Comparison of ENCODE assay signal across 28 cellular contexts in genomic region chr21:28804089-28804670, GRCh38.
DNase-seq lines count a peak whose midpoint lies in the region; ATAC-seq and TF ChIP-seq lines count a peak whose summit lies in the region.
"Had no signal": no experiment of that assay in that cellular context is flagged by ENCODE, and none has a peak within 500 bp of the region (broad histone marks: within the 10 kb centered on the region; RNA-seq: fewer than 3 reads in every experiment).

No MANE protein-coding gene starts in this region.

- TF ChIP-seq CTCF in esophagus squamous epithelium (IDR thresholded peaks at IDR 0.05) (no peak), upper lobe of right lung (IDR thresholded peaks at IDR 0.05) (no peak), GM10266 (IDR thresholded peaks at IDR 0.05; ENCODE audit: control insufficient read depth, insufficient read depth, low read depth, missing control alignments) (no peak), endodermal cell (conservative IDR thresholded peaks at IDR 0.05) (no peak)

- H3K27ac Mint-ChIP-seq in endodermal cell: no peak overlapping the region
- H3K27ac Mint-ChIP-seq: activated CD4-positive, alpha-beta T cell treated with anti-CD3 and anti-CD28 coated beads for 36 hours; activated CD8-positive, alpha-beta T cell treated with anti-CD3 and anti-CD28 coated beads, Interleukin-2, amount 10 ng/mL, durations not matched to agents 7 days and 5 days; activated naive CD4-positive, alpha-beta T cell treated with anti-CD3 and anti-CD28 coated beads for 36 hours; brain; stimulated activated memory B cell treated with anti-CD40 and anti-IgM and Interleukin-4, amounts not matched to agents 10 μg/mL and 1 μg/mL and 100 μg/mL, for 72 hours had no signal

- WGBS in esophagus squamous epithelium, 2 donors: 69 to 98% methylated on average over 3 of the region's 3 CpGs
- WGBS in endodermal cell (ENCODE audit: insufficient coverage in 1 of 2, insufficient read length in 1 of 2), 2 experiments: 100% methylated on average over 3 of the region's 3 CpGs; no CpG with 5 or more reads in 1 of the 2 experiments

- DNase-seq in esophagus squamous epithelium (lab: John Stamatoyannopoulos, UW): no peak
- DNase-seq in upper lobe of right lung: no peak
- DNase-seq in SW480 (ENCODE audit: low spot score): no peak
- DNase-seq in GM10266 (ENCODE audit: extremely low spot score): no peak
- no peak for DNase-seq in endodermal cell
- DNase-seq: activated CD4-positive, alpha-beta T cell treated with anti-CD3 and anti-CD28 coated beads for 36 hours; activated CD8-positive, alpha-beta T cell treated with anti-CD3 and anti-CD28 coated beads, Interleukin-2, amount 10 ng/mL, durations not matched to agents 7 days and 5 days; activated naive CD4-positive, alpha-beta T cell treated with anti-CD3 and anti-CD28 coated beads for 36 hours; adrenal gland; DMS 273 treated with DMSO at 0.1 percent for 48 hours; NCI-H1417; NCI-H2029 treated with DMSO at 0.1 percent for 48 hours; NCI-H524; PC-3; SHP77; substantia nigra; SW 1271; T-helper 9 cell had no signal

- ATAC-seq in SK-N-SH treated with all-trans-retinoic acid at 6 μM for 48 hours (no peak), upper lobe of right lung (no peak)
- ATAC-seq: activated CD4-positive, alpha-beta T cell treated with anti-CD3 and anti-CD28 coated beads for 36 hours; activated CD8-positive, alpha-beta T cell treated with anti-CD3 and anti-CD28 coated beads, Interleukin-2, amount 10 ng/mL, durations not matched to agents 7 days and 5 days; natural killer cell treated with Interleukin-12 subunit alpha and Interleukin-12 subunit beta and Interleukin-15 and Interleukin-18, amount 100 ng/mL, for 72 hours; PC-3; stimulated activated memory B cell treated with anti-CD40 and anti-IgM and Interleukin-4, amounts not matched to agents 10 μg/mL and 1 μg/mL and 100 μg/mL, for 72 hours had no signal

- no peaks in the 10 kb centered on the region for H3K27me3 ChIP-seq in esophagus squamous epithelium
- no peaks in the 10 kb centered on the region for H3K27me3 ChIP-seq in muscle layer of duodenum (ENCODE audit: low read depth, low read length)
- no peaks in the 10 kb centered on the region for H3K27me3 ChIP-seq in upper lobe of right lung
- no peaks in the 10 kb centered on the region for H3K27me3 ChIP-seq in endodermal cell (ENCODE audit: control insufficient read depth, insufficient read depth, low read length, poor library complexity, severe bottlenecking)
- H3K27me3 ChIP-seq: adrenal gland, BLaER1 had no signal

- no peak overlapping the region for H3K4me3 Mint-ChIP-seq in endodermal cell
- H3K4me3 Mint-ChIP-seq: activated CD4-positive, alpha-beta T cell treated with anti-CD3 and anti-CD28 coated beads for 36 hours; activated CD8-positive, alpha-beta T cell treated with anti-CD3 and anti-CD28 coated beads, Interleukin-2, amount 10 ng/mL, durations not matched to agents 7 days and 5 days; activated naive CD4-positive, alpha-beta T cell treated with anti-CD3 and anti-CD28 coated beads for 36 hours; brain; stimulated activated memory B cell treated with anti-CD40 and anti-IgM and Interleukin-4, amounts not matched to agents 10 μg/mL and 1 μg/mL and 100 μg/mL, for 72 hours had no signal

- H3K9me3 Mint-ChIP-seq in endodermal cell: peaks cover 2% of the 10 kb centered on the region
- H3K9me3 Mint-ChIP-seq: natural killer cell treated with Interleukin-12 subunit alpha and Interleukin-12 subunit beta and Interleukin-15 and Interleukin-18, amount 100 ng/mL, for 72 hours; stimulated activated memory B cell treated with anti-CD40 and anti-IgM and Interleukin-4, amounts not matched to agents 10 μg/mL and 1 μg/mL and 100 μg/mL, for 72 hours had no signal

- no peaks in the 10 kb centered on the region for H3K9me3 ChIP-seq in esophagus squamous epithelium
- H3K9me3 ChIP-seq in muscle layer of duodenum (ENCODE audit: control insufficient read depth in 1 of 2, low read length in 2 of 2): no peaks in the 10 kb centered on the region
- H3K9me3 ChIP-seq in upper lobe of right lung: no peaks in the 10 kb centered on the region
- H3K9me3 ChIP-seq in endodermal cell (ENCODE audit: control insufficient read depth, low read length): peaks cover 13% of the 10 kb centered on the region
- H3K9me3 ChIP-seq: adrenal gland, HAP-1 had no signal

- peak overlapping the region in 3 of 4 donors; percentile 64 to 75 (median 73) for H3K27ac ChIP-seq in esophagus squamous epithelium
- H3K27ac ChIP-seq in muscle layer of duodenum (ENCODE audit: low read length): peak overlapping the region; percentile 15
- H3K27ac ChIP-seq in upper lobe of right lung: peak overlapping the region; percentile 61
- no peak overlapping the region for H3K27ac ChIP-seq in endodermal cell (ENCODE audit: low read depth, low read length)
- H3K27ac ChIP-seq: BLaER1, VCaP had no signal

- H3K4me1 ChIP-seq in esophagus squamous epithelium (peaks cover 0 to 10% (median 6%) of the 10 kb centered on the region in 3 donors), muscle layer of duodenum (ENCODE audit: control insufficient read depth in 1 of 2, insufficient read depth in 2 of 2, low read length in 2 of 2) (no peaks in the 10 kb centered on the region), upper lobe of right lung (peaks cover 10% of the 10 kb centered on the region), endodermal cell (ENCODE audit: control insufficient read depth, insufficient read depth, low read length) (peaks cover 6% of the 10 kb centered on the region)
- H3K4me1 ChIP-seq: adrenal gland, BLaER1, HAP-1 had no signal

- TF ChIP-seq POLR2A in esophagus squamous epithelium (IDR thresholded peaks at IDR 0.05): no peak

- H3K36me3 Mint-ChIP-seq in endodermal cell (ENCODE audit: low read depth): no peaks in the 10 kb centered on the region

- H3K9ac ChIP-seq in endodermal cell (ENCODE audit: extremely low read depth, low read length, poor library complexity, severe bottlenecking): no peak overlapping the region
- H3K9ac ChIP-seq: BLaER1 had no signal

- H3K4me1 Mint-ChIP-seq in endodermal cell: peaks cover 15% of the 10 kb centered on the region
- H3K4me1 Mint-ChIP-seq: activated CD4-positive, alpha-beta T cell treated with anti-CD3 and anti-CD28 coated beads for 36 hours; brain; stimulated activated memory B cell treated with anti-CD40 and anti-IgM and Interleukin-4, amounts not matched to agents 10 μg/mL and 1 μg/mL and 100 μg/mL, for 72 hours had no signal

- H3K27me3 Mint-ChIP-seq in endodermal cell (ENCODE audit: insufficient read depth): no peaks in the 10 kb centered on the region
- H3K27me3 Mint-ChIP-seq: activated CD4-positive, alpha-beta T cell treated with anti-CD3 and anti-CD28 coated beads for 36 hours; natural killer cell treated with Interleukin-12 subunit alpha and Interleukin-12 subunit beta and Interleukin-15 and Interleukin-18, amount 100 ng/mL, for 72 hours; stimulated activated memory B cell treated with anti-CD40 and anti-IgM and Interleukin-4, amounts not matched to agents 10 μg/mL and 1 μg/mL and 100 μg/mL, for 72 hours had no signal

- H3K36me3 ChIP-seq in esophagus squamous epithelium: no peaks in the 10 kb centered on the region
- H3K36me3 ChIP-seq in muscle layer of duodenum (ENCODE audit: control insufficient read depth in 1 of 2, insufficient read depth in 2 of 2, low read length in 2 of 2): no peaks in the 10 kb centered on the region
- H3K36me3 ChIP-seq in upper lobe of right lung: no peaks in the 10 kb centered on the region
- H3K36me3 ChIP-seq in endodermal cell (ENCODE audit: control insufficient read depth, insufficient read depth, low read length): no peaks in the 10 kb centered on the region
- H3K36me3 ChIP-seq: adrenal gland, BLaER1, HAP-1 had no signal

- peak overlapping the region in 2 of 4 donors; percentile 3 to 45 for H3K4me3 ChIP-seq in esophagus squamous epithelium
- H3K4me3 ChIP-seq in muscle layer of duodenum (ENCODE audit: low read depth in 1 of 2, low read length in 2 of 2): no peak overlapping the region
- H3K4me3 ChIP-seq in upper lobe of right lung: no peak overlapping the region
- no peak overlapping the region for H3K4me3 ChIP-seq in endodermal cell (ENCODE audit: low read length)
- H3K4me3 ChIP-seq: adrenal gland, BLaER1, HAP-1, lung, skin epidermis had no signal

- intact Hi-C loops in esophagus squamous epithelium (cut with DNase I) (no loop called here), upper lobe of right lung (cut with DNase I) (no loop called here)

TF ChIP-seq in SK-N-SH treated with all-trans-retinoic acid at 6 μM for 48 hours, 23 proteins besides CTCF, POLR2A, EP300 and RAD21:
- TF ChIP-seq ZNF565 (CRISPR knock-in tag; conservative IDR thresholded peaks at IDR 0.05; ENCODE audit: low read depth) (no peak), TCF4 (CRISPR knock-in tag; IDR thresholded peaks at IDR 0.05; ENCODE audit: borderline replicate concordance) (peak; percentile 70; the same call in 1 of the 2 replicates), ISL1 (CRISPR knock-in tag; IDR thresholded peaks at IDR 0.05) (0 out of 2 replicates have a peak, but pooled peaks have one; percentile 9)
